ENCODE assay signal across 18 cellular contexts in the genomic region with DNA sequence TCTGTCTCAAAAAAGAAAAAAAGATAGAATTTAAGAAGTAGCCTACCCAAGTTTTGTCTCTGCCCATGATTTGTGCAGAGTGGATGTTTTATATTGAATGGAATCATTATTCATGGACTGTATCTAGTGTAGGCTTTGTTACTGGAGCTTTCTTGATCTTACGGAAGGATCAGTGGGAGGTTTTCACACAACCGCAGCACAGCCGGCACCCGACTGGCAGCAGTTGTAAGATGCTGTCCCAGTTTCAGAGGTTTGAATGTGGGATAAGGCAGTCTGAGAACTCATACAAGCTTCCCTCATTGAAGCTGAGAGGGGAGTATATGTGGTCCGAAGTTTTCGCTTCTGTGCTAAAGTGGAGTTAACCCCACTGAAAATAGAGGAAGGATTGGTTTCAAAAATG. TPM values are rescaled to one million over a fixed set of nuclear protein-coding genes. Genes with fewer than 3 reads are reported as not detected.
A peak's percentile ranks its signal among the peaks of the same experiment; 100 is the strongest.
DNase-seq lines count a peak whose midpoint lies in the region; ATAC-seq and TF ChIP-seq lines count a peak whose summit lies in the region.
"Had no signal": no experiment of that assay in that cellular context is flagged by ENCODE, and none has a peak within 500 bp of the region (broad histone marks: within the 10 kb centered on the region; RNA-seq: fewer than 3 reads in every experiment).

No MANE protein-coding gene starts in this region.

- peaks cover 100% of the 10 kb centered on the region for H3K36me3 ChIP-seq in BLaER1

- no peaks in the 10 kb centered on the region for H3K27me3 Mint-ChIP-seq in T-helper 1 cell treated with Interleukin-12 subunit alpha and Interleukin-12 subunit beta and Interleukin-4 antibody, amounts not matched to agents 30 μg/mL and 1 μg/mL, for 36 hours (ENCODE audit: low read depth)
- H3K27me3 Mint-ChIP-seq in effector memory CD8-positive, alpha-beta T cell, result no peaks in the 10 kb centered on the region
- no peaks in the 10 kb centered on the region for H3K27me3 Mint-ChIP-seq in H9 (ENCODE audit: low read depth)
- H3K27me3 Mint-ChIP-seq: CD8-positive, alpha-beta memory T cell had no signal

- H2BK15ac ChIP-seq in H9 (ENCODE audit: low read depth, low read length), result no peak overlapping the region

- no peak overlapping the region for H3K18ac ChIP-seq in H9 (ENCODE audit: insufficient read length, low read depth, low read length)

- H4K8ac ChIP-seq in H9 (replicated peaks; ENCODE audit: insufficient read length, low read depth, low read length), result no peak overlapping the region

- H2BK20ac ChIP-seq in H9 (ENCODE audit: low read depth, low read length, poor library complexity, severe bottlenecking), result no peak overlapping the region

- H4K20me1 ChIP-seq in BLaER1 (no peaks in the 10 kb centered on the region), H9 (ENCODE audit: control insufficient read depth, insufficient read depth, insufficient read length) (no peaks in the 10 kb centered on the region)

- DNase-seq in T-helper 1 cell (no peak), pons (ENCODE audit: low spot score) (peak; percentile 30), H9 (no peak), DMS79 treated with DMSO at 0.1 percent for 48 hours (lab: John Stamatoyannopoulos, UW) (no peak)
- no peak for DNase-seq in effector memory CD8-positive, alpha-beta T cell
- DNase-seq: 8988T; CD8-positive, alpha-beta memory T cell; HFFc6; NCI-H1092; NCI-H446 had no signal

- no peak overlapping the region for H3K14ac ChIP-seq in H9 (ENCODE audit: insufficient read depth, low read length)

- H3K4ac ChIP-seq in H9 (ENCODE audit: low read depth, low read length), result no peak overlapping the region

- H3K4me2 ChIP-seq in BLaER1, result peak overlapping the region; percentile 49; the same call in 1 of the 2 replicates
- H3K4me2 ChIP-seq in H9 (ENCODE audit: insufficient read depth, insufficient read length, low read length), result no peak overlapping the region
- H3K4me2 ChIP-seq: KMS-11 had no signal

- no peak overlapping the region for H3K4me3 Mint-ChIP-seq in T-helper 1 cell treated with Interleukin-12 subunit alpha and Interleukin-12 subunit beta and Interleukin-4 antibody, amounts not matched to agents 30 μg/mL and 1 μg/mL, for 36 hours
- H3K4me3 Mint-ChIP-seq in effector memory CD8-positive, alpha-beta T cell, result no peak overlapping the region
- no peak overlapping the region for H3K4me3 Mint-ChIP-seq in H9
- H3K4me3 Mint-ChIP-seq: CD8-positive, alpha-beta memory T cell; HFFc6 had no signal

- H2AK5ac ChIP-seq in H9 (ENCODE audit: insufficient read length, low read length), result no peak overlapping the region

- no peak overlapping the region for H4K91ac ChIP-seq in H9 (ENCODE audit: insufficient read length, low read depth, low read length)

- no peak for ATAC-seq in effector memory CD8-positive, alpha-beta T cell (replicated peaks)
- ATAC-seq in HG02571 (IDR thresholded peaks at IDR 0.05; ENCODE audit: unreplicated experiment), result no peak
- ATAC-seq: HepG2 had no signal

- H3K27ac Mint-ChIP-seq in T-helper 1 cell treated with Interleukin-12 subunit alpha and Interleukin-12 subunit beta and Interleukin-4 antibody, amounts not matched to agents 30 μg/mL and 1 μg/mL, for 36 hours, result peak overlapping the region; percentile 20
- H3K27ac Mint-ChIP-seq in effector memory CD8-positive, alpha-beta T cell, result peak overlapping the region; percentile 54 to 73
- no peak overlapping the region for H3K27ac Mint-ChIP-seq in H9
- H3K27ac Mint-ChIP-seq: HFFc6 had no signal

- H3K4me1 ChIP-seq in BLaER1, result peaks cover 20% of the 10 kb centered on the region
- H3K4me1 ChIP-seq in H9 (ENCODE audit: insufficient read depth, low read length), result no peaks in the 10 kb centered on the region

- no peak overlapping the region for H4K5ac ChIP-seq in H9 (ENCODE audit: insufficient read length, low read depth, low read length)

- no peak overlapping the region for H2BK5ac ChIP-seq in H9 (ENCODE audit: insufficient read length, low read length)

- no peak overlapping the region for H2BK120ac ChIP-seq in H9 (ENCODE audit: low read depth, low read length, poor library complexity, severe bottlenecking)

- H3K79me2 ChIP-seq in H9 (ENCODE audit: insufficient read depth, low read length), result no peaks in the 10 kb centered on the region

- H3K9ac ChIP-seq in BLaER1, result no peak overlapping the region
- H3K9ac ChIP-seq in H9 (ENCODE audit: extremely low read depth, insufficient read length, low read length), result no peak overlapping the region
- H3K9ac ChIP-seq: KMS-11 had no signal

- H3K23ac ChIP-seq in H9 (ENCODE audit: insufficient read length, low read depth, low read length), result no peak overlapping the region

- no peak overlapping the region for H2BK12ac ChIP-seq in H9 (ENCODE audit: insufficient read length, low read depth, low read length)

- H3K23me2 ChIP-seq in H9 (ENCODE audit: insufficient read length, low read depth, low read length, poor library complexity, severe bottlenecking), result no peaks in the 10 kb centered on the region

- H3K56ac ChIP-seq in H9 (ENCODE audit: insufficient read length, low read depth, low read length), result no peak overlapping the region

- H3K27ac ChIP-seq in BLaER1 (peak overlapping the region; percentile 2; the same call in 1 of the 2 replicates), H9 (ENCODE audit: insufficient read length, low read depth, low read length) (no peak overlapping the region)
- H3K27ac ChIP-seq: KMS-11, RWPE1 had no signal

- H3T11ph ChIP-seq in H9 (ENCODE audit: low read length), result no peak overlapping the region

- no peaks in the 10 kb centered on the region for H3K79me1 ChIP-seq in H9 (ENCODE audit: insufficient read depth, low read depth, low read length, poor library complexity, severe bottlenecking)

- H2AFZ ChIP-seq in H9 (ENCODE audit: low read length), result no peak overlapping the region

- no peak overlapping the region for H3K4me3 ChIP-seq in BLaER1

- TF ChIP-seq CTCF in H9 (conservative IDR thresholded peaks at IDR 0.05), result no peak

- H3K9me3 Mint-ChIP-seq in T-helper 1 cell treated with Interleukin-12 subunit alpha and Interleukin-12 subunit beta and Interleukin-4 antibody, amounts not matched to agents 30 μg/mL and 1 μg/mL, for 36 hours, result no peaks in the 10 kb centered on the region
- H3K9me3 Mint-ChIP-seq in effector memory CD8-positive, alpha-beta T cell, result no peaks in the 10 kb centered on the region
- H3K9me3 Mint-ChIP-seq in H9, result no peaks in the 10 kb centered on the region
- H3K9me3 Mint-ChIP-seq: CD8-positive, alpha-beta memory T cell; HFFc6 had no signal

- no CpG with 5 or more reads among the region's 6 CpGs for WGBS in H9 (ENCODE audit: extremely low coverage, insufficient read length, low lambda C conversion rate)

- no peaks in the 10 kb centered on the region for H3K9me3 ChIP-seq in BLaER1
- H3K9me3 ChIP-seq in H9 (ENCODE audit: control insufficient read depth, low read depth, low read length), result no peaks in the 10 kb centered on the region

- H3K4me1 Mint-ChIP-seq in T-helper 1 cell treated with Interleukin-12 subunit alpha and Interleukin-12 subunit beta and Interleukin-4 antibody, amounts not matched to agents 30 μg/mL and 1 μg/mL, for 36 hours (ENCODE audit: low read depth), result peaks cover 12% of the 10 kb centered on the region
- peaks cover 10 to 30% of the 10 kb centered on the region in 2 donors for H3K4me1 Mint-ChIP-seq in effector memory CD8-positive, alpha-beta T cell (ENCODE audit: low read depth in 2 of 2)
- peaks cover 0 to 2% of the 10 kb centered on the region in 2 experiments; a peak in 1 of 4 replicates for H3K4me1 Mint-ChIP-seq in H9

- peaks cover 43% of the 10 kb centered on the region for H3K36me3 Mint-ChIP-seq in T-helper 1 cell treated with Interleukin-12 subunit alpha and Interleukin-12 subunit beta and Interleukin-4 antibody, amounts not matched to agents 30 μg/mL and 1 μg/mL, for 36 hours (ENCODE audit: low read depth)
- peaks cover 97% of the 10 kb centered on the region for H3K36me3 Mint-ChIP-seq in effector memory CD8-positive, alpha-beta T cell (ENCODE audit: insufficient read depth)
- H3K36me3 Mint-ChIP-seq in H9 (ENCODE audit: insufficient read depth in 1 of 3, low read depth in 3 of 3), result peaks cover 48 to 84% (median 68%) of the 10 kb centered on the region in 3 experiments; a peak in 6 of 7 replicates

- H3K27me3 ChIP-seq in BLaER1 (no peaks in the 10 kb centered on the region), H9 (ENCODE audit: insufficient read depth, low read length) (no peaks in the 10 kb centered on the region)

RNA-seq across cellular contexts. Expression of a gene that starts 19.7 kb away (rescaled TPM):
- not detected in 2 replicates for total RNA-seq in H9 (2021)
- total RNA-seq: CD8-positive, alpha-beta memory T cell; H1; HepG2; HFFc6; MCF 10A had no signal

RNA-seq across cellular contexts. Expression of a gene that starts 36.4 kb away (rescaled TPM):
- 39.3 and 42.0 TPM in 2 replicates for total RNA-seq in H9 (2021)

Comparison
In these comparisons a context has a peak if more than half of its experiments do, and no peak if none do; other contexts are left out.
1. H3K27ac Mint-ChIP-seq: peak in T-helper 1 cell treated with Interleukin-12 subunit alpha and Interleukin-12 subunit beta and Interleukin-4 antibody, amounts not matched to agents 30 μg/mL and 1 μg/mL, for 36 hours (single experiment) and effector memory CD8-positive, alpha-beta T cell (2 of 2); none in H9 (0 of 3).